ENCODE assay signal across 36 cellular contexts in genomic region chr1:152449661-152450060, GRCh38. TPM values are rescaled to one million over a fixed set of nuclear protein-coding genes. Genes with fewer than 3 reads are reported as not detected.
"Had no signal": no experiment of that assay in that cellular context is flagged by ENCODE, and none has a peak within 500 bp of the region (broad histone marks: within the 10 kb centered on the region; RNA-seq: fewer than 3 reads in every experiment).

No MANE protein-coding gene starts in this region.

- ATAC-seq: Panc1, SK-N-SH treated with all-trans-retinoic acid at 6 μM for 48 hours, T-cell had no signal

- DNase-seq: Karpas-422, NCI-H1048, NCI-H1092 treated with DMSO at 0.1 percent for 48 hours, NCI-H1105 treated with DMSO at 0.1 percent for 48 hours, NCI-H1417, NCI-H1436, NCI-H146, NCI-H1694, NCI-H187, NCI-H1930, NCI-H2029 treated with DMSO at 0.1 percent for 48 hours, NCI-H2081 treated with DMSO at 0.1 percent for 48 hours, NCI-H2107, NCI-H2171, NCI-H226, NCI-H446 treated with DMSO at 0.1 percent for 48 hours, NCI-H510A, NCI-H524, NCI-H526, NCI-H69, NCI-H748 treated with DMSO at 0.1 percent for 48 hours, NCI-H82, PC-9, Right ventricle myocardium superior, SHP77 treated with DMSO at 0.1 percent for 48 hours, T-cell had no signal

- FAIRE-seq: RCC 7860 had no signal

- H2AFZ ChIP-seq: PC-9 had no signal

- H3K27ac ChIP-seq: PC-9, RWPE1, SK-N-MC had no signal

- H3K4me2 ChIP-seq: PC-9 had no signal

- H3K4me3 ChIP-seq: PC-9, SK-N-MC had no signal

RNA-seq across cellular contexts. Expression of gene CRNN, which starts 35.6 kb away (rescaled TPM):
- total RNA-seq: LHCN-M2, MCF 10A, OCI-LY7, PC-9, Right ventricle myocardium superior, RPMI7951, SK-MEL-5, T-cell had no signal
